ENCODE assay signal across 18 cellular contexts in genomic region chr7:15888090-15888489, GRCh38.
"Had no signal": no experiment of that assay in that cellular context is flagged by ENCODE, and none has a peak within 500 bp of the region (broad histone marks: within the 10 kb centered on the region; RNA-seq: fewer than 3 reads in every experiment).

No MANE protein-coding gene starts in this region.

- H3K4me1 ChIP-seq: neural progenitor cell, parathyroid adenoma, spleen, vagina had no signal

- ATAC-seq: naive thymus-derived CD4-positive, alpha-beta T cell; stimulated activated naive B cell treated with anti-CD40 and anti-IgM and Interleukin-4, amounts not matched to agents 10 μg/mL and 1 μg/mL and 100 μg/mL, for 72 hours had no signal

- H2AFZ ChIP-seq: neural progenitor cell, parathyroid adenoma had no signal

- H3K9ac ChIP-seq: neural progenitor cell, parathyroid adenoma had no signal

- H3K4me2 ChIP-seq: neural progenitor cell had no signal

- H3K9me3 ChIP-seq: esophagus muscularis mucosa, spleen, transverse colon, vagina had no signal

- FAIRE-seq: endothelial cell of umbilical vein, frontal cortex, keratinocyte had no signal

- H3K27me3 ChIP-seq: esophagus muscularis mucosa, neural progenitor cell, spleen, transverse colon, vagina had no signal

- H3K4me3 ChIP-seq: coronary artery, esophagus muscularis mucosa, neural progenitor cell, skin epidermis, spleen, transverse colon, vagina had no signal

- H3K36me3 ChIP-seq: esophagus muscularis mucosa, neural progenitor cell, spleen, transverse colon, vagina had no signal

- H3K27ac ChIP-seq: coronary artery, esophagus muscularis mucosa, neural progenitor cell, parathyroid adenoma, skin epidermis, spleen, transverse colon, vagina had no signal

- H3K79me2 ChIP-seq: parathyroid adenoma had no signal

- DNase-seq: dermis blood vessel endothelial cell; effector memory CD4-positive, alpha-beta T cell; hypothalamus; immature natural killer cell; midbrain; naive thymus-derived CD4-positive, alpha-beta T cell; spleen; stimulated activated naive B cell treated with anti-CD40 and anti-IgM and Interleukin-4, amounts not matched to agents 10 μg/mL and 1 μg/mL and 100 μg/mL, for 72 hours; transverse colon had no signal
